In genomic region chr1:46804027-46804889, GRCh38 we compare ENCODE assay signal across 23 cellular contexts. TPM values are rescaled to one million over a fixed set of nuclear protein-coding genes. Genes with fewer than 3 reads are reported as not detected.
DNase-seq lines count a peak whose midpoint lies in the region; ATAC-seq, FAIRE-seq and TF ChIP-seq lines count a peak whose summit lies in the region.
"Had no signal": no experiment of that assay in that cellular context is flagged by ENCODE, and none has a peak within 500 bp of the region (broad histone marks: within the 10 kb centered on the region; RNA-seq: fewer than 3 reads in every experiment).

No MANE protein-coding gene starts in this region.

- H2BK15ac ChIP-seq in neuronal stem cell (ENCODE audit: low read length) = no peak overlapping the region

- SMC1A ChIA-PET in GM12878 (lab: Charles Lee; ENCODE audit: uncharacterized antibody, unreplicated experiment) = no interaction called here

- 0% methylated on average over 2 of the region's 2 CpGs for WGBS in GM12878 (ENCODE audit: insufficient coverage, insufficient replicate concordance, low lambda C conversion rate, missing lambda C conversion rate)
- no CpG with 5 or more reads among the region's 2 CpGs for WGBS in neuronal stem cell (ENCODE audit: extremely low coverage in 2 of 2, insufficient read length in 2 of 2, insufficient replicate concordance in 1 of 2), 2 donors

- no peak overlapping the region for H3K18ac ChIP-seq in neuronal stem cell (ENCODE audit: low read length)

- no peak overlapping the region for H3K23ac ChIP-seq in neuronal stem cell (ENCODE audit: low read depth, low read length, poor library complexity)

- no peak overlapping the region for H2BK120ac ChIP-seq in neuronal stem cell (ENCODE audit: low read depth, low read length)

- no peak for FAIRE-seq in GM12878 (lab: Jason Lieb, UNC)
- FAIRE-seq: endometrium, kidney had no signal

- CTCF ChIA-PET in GM12878 (lab: Yijun Ruan, JAX) = no interaction called here

- H3K27ac ChIP-seq in GM12878 (ENCODE audit: control insufficient read depth, insufficient read depth) (no peak overlapping the region), right atrium auricular region (peak overlapping the region; percentile 88), subcutaneous abdominal adipose tissue (ENCODE audit: low read depth, low read length) (peak overlapping the region; percentile 91), neuronal stem cell (replicated peaks; ENCODE audit: low read length) (no peak overlapping the region)

- TF ChIP-seq POLR2A in GM12878 (IDR thresholded peaks at IDR 0.05; ENCODE audit: low read depth, low read length) = no peak

- H3K4me1 ChIP-seq in GM12878 (ENCODE audit: control insufficient read depth, insufficient read depth, low read length) (no peaks in the 10 kb centered on the region), right atrium auricular region (peaks cover 0 to 39% of the 10 kb centered on the region in 2 donors), subcutaneous abdominal adipose tissue (ENCODE audit: control insufficient read depth in 5 of 5, insufficient read depth in 5 of 5, low read length in 5 of 5) (peaks cover 38 to 86% (median 78%) of the 10 kb centered on the region in 5 donors), neuronal stem cell (ENCODE audit: control insufficient read depth in 2 of 2, insufficient read depth in 1 of 2, low read depth in 1 of 2, low read length in 2 of 2) (no peaks in the 10 kb centered on the region)

- H3K9ac ChIP-seq in GM12878 (ENCODE audit: control insufficient read depth, insufficient read depth, low read length) = no peak overlapping the region
- H3K9ac ChIP-seq in subcutaneous abdominal adipose tissue (ENCODE audit: low read length in 5 of 5) = peak overlapping the region in 4 of 5 donors; percentile 11 to 49 (median 25)
- no peak overlapping the region for H3K9ac ChIP-seq in neuronal stem cell (ENCODE audit: low read depth, low read length, poor library complexity)

- no peak overlapping the region for H3K14ac ChIP-seq in neuronal stem cell (ENCODE audit: low read length)

- no peaks in the 10 kb centered on the region for H4K20me1 ChIP-seq in GM12878 (ENCODE audit: control insufficient read depth, insufficient read depth)

- H2BK5ac ChIP-seq in neuronal stem cell (ENCODE audit: low read length) = no peak overlapping the region

- TF ChIP-seq EP300 in GM12878 (IDR thresholded peaks at IDR 0.05; ENCODE audit: borderline replicate concordance in 1 of 2, control insufficient read depth in 1 of 2, low read depth in 2 of 2, low read length in 2 of 2) = no peak

- TF ChIP-seq RAD21 in GM12878 (IDR thresholded peaks at IDR 0.05; ENCODE audit: insufficient read depth, low read depth, low read length) = no peak

- BruUV-seq in GM12878 (replicated peaks; lab: Mats Ljungman, UMichigan) = no TSS peak

- H3K4me2 ChIP-seq in GM12878 (ENCODE audit: control insufficient read depth, insufficient read depth) (no peak overlapping the region), neuronal stem cell (ENCODE audit: insufficient read depth, low read length, poor library complexity, severe bottlenecking) (no peak overlapping the region)

- H2AK5ac ChIP-seq in neuronal stem cell (ENCODE audit: low read depth, low read length) = no peak overlapping the region

- ATAC-seq in GM12878 = no peak
- no peak for ATAC-seq in HG02970 (IDR thresholded peaks at IDR 0.05; ENCODE audit: low FRiP score, unreplicated experiment)
- ATAC-seq: activated CD4-positive, alpha-beta T cell treated with anti-CD3 and anti-CD28 coated beads for 36 hours; natural killer cell treated with Interleukin-12 subunit alpha and Interleukin-12 subunit beta and Interleukin-15 and Interleukin-18, amount 100 ng/mL, for 72 hours; stimulated activated memory B cell treated with anti-CD40 and anti-IgM and Interleukin-4, amounts not matched to agents 10 μg/mL and 1 μg/mL and 100 μg/mL, for 72 hours had no signal

- H3K4me3 ChIP-seq in GM12878 (no peak overlapping the region), right atrium auricular region (peak overlapping the region; percentile 1 to 4), subcutaneous abdominal adipose tissue (ENCODE audit: low read depth in 1 of 5, low read length in 5 of 5) (peak overlapping the region in 4 of 5 donors; percentile 19 to 35 (median 32)), neuronal stem cell (ENCODE audit: low read length in 2 of 2) (no peak overlapping the region)

- in situ Hi-C loops in GM12878 (cut with MboI) = no loop called here

- TF ChIP-seq CTCF in GM12878 (IDR thresholded peaks at IDR 0.05 in 2 of 3, conservative IDR thresholded peaks at IDR 0.05 in 1 of 3; ENCODE audit: control insufficient read depth in 2 of 3, extremely low read depth in 1 of 3, insufficient read depth in 1 of 3, low read depth in 3 of 3, low read length in 3 of 3) (no peak), right atrium auricular region (IDR thresholded peaks at IDR 0.05) (no peak)

- H3K79me2 ChIP-seq in GM12878 (ENCODE audit: control insufficient read depth, insufficient read depth, low read length) = no peaks in the 10 kb centered on the region

- peak; percentile 77 for DNase-seq in NCI-H2029 treated with DMSO at 0.1 percent for 48 hours (lab: John Stamatoyannopoulos, UW)
- DNase-seq in GM12878 (ENCODE audit: low read depth, low spot score) = no peak
- no peak for DNase-seq in right atrium auricular region (ENCODE audit: low spot score)
- DNase-seq in neuronal stem cell (ENCODE audit: low spot score) = no peak
- DNase-seq in NAMALWA (ENCODE audit: low spot score) = no peak
- DNase-seq: activated CD4-positive, alpha-beta T cell treated with anti-CD3 and anti-CD28 coated beads for 36 hours; CD8-positive, alpha-beta memory T cell; cortex of kidney; DMS53; GOT3; hypothalamus; kidney; midbrain; NCI-H1048; NCI-H2081; NCI-H524 had no signal

- no peak overlapping the region for H2BK12ac ChIP-seq in neuronal stem cell (ENCODE audit: low read length)

- intact Hi-C loops in GM12878 (cut with micrococcal nuclease; ENCODE audit: unreplicated experiment) = no loop called here

- H3K9me3 ChIP-seq in GM12878 (replicated peaks; ENCODE audit: control insufficient read depth, insufficient read depth, low read length) = no peaks in the 10 kb centered on the region; the same call in 2 of the 3 replicates
- no peaks in the 10 kb centered on the region for H3K9me3 ChIP-seq in right atrium auricular region
- H3K9me3 ChIP-seq in subcutaneous abdominal adipose tissue (ENCODE audit: control insufficient read depth in 5 of 5, low read length in 5 of 5) = no peaks in the 10 kb centered on the region
- H3K9me3 ChIP-seq in neuronal stem cell (replicated peaks in 1 of 2; ENCODE audit: control insufficient read depth in 2 of 2, insufficient read depth in 1 of 2, low read depth in 1 of 2, low read length in 2 of 2) = peaks cover 2% of the 10 kb centered on the region in 2 donors

- no peak overlapping the region for H4K8ac ChIP-seq in neuronal stem cell (ENCODE audit: low read depth, low read length)

- RAD21 ChIA-PET in GM12878 (lab: Charles Lee; ENCODE audit: unreplicated experiment) = no interaction called here

- H3K27me3 ChIP-seq in GM12878 (replicated peaks in 1 of 2; ENCODE audit: control insufficient read depth in 2 of 2, insufficient read depth in 2 of 2, low read length in 1 of 2) = no peaks in the 10 kb centered on the region; a peak in 1 of 4 replicates
- no peaks in the 10 kb centered on the region for H3K27me3 ChIP-seq in right atrium auricular region
- H3K27me3 ChIP-seq in subcutaneous abdominal adipose tissue (ENCODE audit: control insufficient read depth in 5 of 5, insufficient read depth in 4 of 5, low read length in 5 of 5) = no peaks in the 10 kb centered on the region
- peaks cover 0 to 7% (median 0%) of the 10 kb centered on the region in 3 experiments for H3K27me3 ChIP-seq in neuronal stem cell (ENCODE audit: control insufficient read depth in 3 of 3, insufficient read depth in 3 of 3, low read depth in 1 of 3, low read length in 3 of 3)

- POLR2A ChIA-PET in GM12878 (lab: Charles Lee) = no interaction called here

- H3K79me1 ChIP-seq in neuronal stem cell (ENCODE audit: low read depth, low read length) = no peaks in the 10 kb centered on the region

- no peak overlapping the region for H4K91ac ChIP-seq in neuronal stem cell (ENCODE audit: low read depth, low read length, poor library complexity)

- H3K4ac ChIP-seq in neuronal stem cell (ENCODE audit: low read length) = no peak overlapping the region

- no peaks in the 10 kb centered on the region for H3K36me3 ChIP-seq in GM12878 (ENCODE audit: control insufficient read depth in 2 of 2, insufficient read depth in 2 of 2, low read length in 1 of 2)
- H3K36me3 ChIP-seq in right atrium auricular region = no peaks in the 10 kb centered on the region
- no peaks in the 10 kb centered on the region for H3K36me3 ChIP-seq in subcutaneous abdominal adipose tissue (ENCODE audit: control insufficient read depth in 5 of 5, insufficient read depth in 5 of 5, low read length in 5 of 5)
- H3K36me3 ChIP-seq in neuronal stem cell (replicated peaks in 1 of 2; ENCODE audit: control insufficient read depth in 2 of 2, insufficient read depth in 2 of 2, low read length in 2 of 2) = no peaks in the 10 kb centered on the region

- no peak overlapping the region for H2AFZ ChIP-seq in GM12878 (ENCODE audit: control insufficient read depth, low read depth, low read length)
- H2AFZ ChIP-seq in neuronal stem cell (ENCODE audit: low read length) = no peak overlapping the region

TF ChIP-seq in GM12878, 131 proteins besides CTCF, POLR2A, EP300 and RAD21:
- no peak for TF ChIP-seq SMAD5 (IDR thresholded peaks at IDR 0.05; ENCODE audit: low read depth)
- peak; percentile 48 for TF ChIP-seq ZNF384 (IDR thresholded peaks at IDR 0.05; ENCODE audit: borderline replicate concordance, low read depth, low read length)
TF ChIP-seq in GM12878: peak in this region for 1.

RNA-seq across cellular contexts. Expression of gene CYP4B1, which starts 5.4 kb away (rescaled TPM):
- not detected in 2 replicates for total RNA-seq in GM12878 (2013; cell fraction: nucleolus; rRNA removed)
- total RNA-seq in GM12878 (2014; rRNA removed) = not detected in 2 replicates
- not detected in 2 replicates for total RNA-seq in GM12878 (2014; rRNA removed; fragmentation: Illumina TruSeq; extraction: Trizol)
- 0.38 TPM in 1 of 2 replicates, not detected in the other for total RNA-seq in GM12878 (2021)
- polyA plus RNA-seq in GM12878 (2011; ENCODE audit: low read depth) = not detected
- polyA plus RNA-seq in GM12878 (2011; rRNA removed) = not detected in 2 replicates
- not detected in 2 replicates for polyA plus RNA-seq in GM12878 (2011; cell fraction: cytosol; rRNA removed)
- polyA plus RNA-seq in GM12878 (2011; cell fraction: nucleus; rRNA removed) = not detected in 2 replicates
- not detected in 2 replicates for polyA plus RNA-seq in GM12878 (2012)
- not detected in 2 replicates for polyA plus RNA-seq in GM12878 (2014; fragmentation: Illumina TruSeq; extraction: Trizol)
- not detected for polyA plus RNA-seq in GM12878 (2014; fragmentation: Nextera tagmentation; extraction: Ambion mirVana)
- not detected in 2 replicates for polyA plus RNA-seq in GM12878 (2014; rRNA removed)
- polyA plus RNA-seq in GM12878 (2016; fragmentation: Nextera tagmentation; extraction: Ambion mirVana) = not detected
- not detected in 2 replicates for polyA minus RNA-seq in GM12878 (2011; rRNA and poly(A)+ RNA removed)
- not detected in 2 replicates for polyA minus RNA-seq in GM12878 (2011; cell fraction: cytosol; rRNA and poly(A)+ RNA removed)
- polyA minus RNA-seq in GM12878 (2011; cell fraction: nucleus; rRNA and poly(A)+ RNA removed) = not detected in 2 replicates
- 10 to 100 TPM; 20.0 to 47.8 TPM for total RNA-seq in right atrium auricular region
- not detected for polyA plus RNA-seq in neuronal stem cell (2013, experiment 1 of 2)
- polyA plus RNA-seq in neuronal stem cell (2013, experiment 2 of 2) = not detected
- total RNA-seq: activated CD4-positive, alpha-beta T cell treated with anti-CD3 and anti-CD28 coated beads for 36 hours; activated T-helper 2 cell treated with anti-CD3 and anti-CD28 coated beads, Interferon-gamma antibody, Interleukin-2, Interleukin-4, amounts not matched to agents 10 μg/mL and 5 μg/mL and 100 μg/mL, durations not matched to agents 14 hours and 24 hours and 36 hours; CD8-positive, alpha-beta memory T cell; fibroblast of villous mesenchyme; natural killer cell treated with Interleukin-12 subunit alpha and Interleukin-12 subunit beta and Interleukin-15 and Interleukin-18, amount 100 ng/mL, for 72 hours had no signal
- polyA plus RNA-seq: CD8-positive, alpha-beta memory T cell had no signal

Comparison
In these comparisons a context has a peak if more than half of its experiments do, and no peak if none do; other contexts are left out.
1. H3K27ac ChIP-seq: peak in right atrium auricular region (2 of 2) and subcutaneous abdominal adipose tissue (single experiment); none in GM12878 (single experiment) and neuronal stem cell (single experiment).
2. H3K4me3 ChIP-seq: peak in right atrium auricular region (2 of 2) and subcutaneous abdominal adipose tissue (4 of 5); none in GM12878 (single experiment) and neuronal stem cell (0 of 2).
3. H3K9ac ChIP-seq: peak in subcutaneous abdominal adipose tissue (4 of 5); none in GM12878 (single experiment) and neuronal stem cell (single experiment).
4. RNA of gene CYP4B1, which starts 5.4 kb away (total RNA-seq): 20.0 to 47.8 TPM in right atrium auricular region; 0.38 TPM in GM12878; every median in the first group is over 10 times any median in the second.